In genomic region chr6:137723273-137724017, GRCh38 we compare ENCODE assay signal across 26 cellular contexts.
A peak's percentile ranks its signal among the peaks of the same experiment; 100 is the strongest.
DNase-seq lines count a peak whose midpoint lies in the region; ATAC-seq, FAIRE-seq and TF ChIP-seq lines count a peak whose summit lies in the region.
"Had no signal": no experiment of that assay in that cellular context is flagged by ENCODE, and none has a peak within 500 bp of the region (broad histone marks: within the 10 kb centered on the region; RNA-seq: fewer than 3 reads in every experiment).

No MANE protein-coding gene starts in this region.

- peak overlapping the region; percentile 46 for H3K27ac Mint-ChIP-seq in activated naive CD8-positive, alpha-beta T cell treated with anti-CD3 and anti-CD28 coated beads, Interleukin-2, amount 50 U/mL, for 24 hours
- no peak overlapping the region for H3K27ac Mint-ChIP-seq in activated naive CD8-positive, alpha-beta T cell treated with anti-CD3 and anti-CD28 coated beads for 36 hours
- H3K27ac Mint-ChIP-seq in T-helper 17 cell: peak overlapping the region; percentile 77
- H3K27ac Mint-ChIP-seq: activated naive CD4-positive, alpha-beta T cell treated with anti-CD3 and anti-CD28 coated beads, Interleukin-2, amount 50 U/mL, for 72 hours; B cell had no signal

- no peak for TF ChIP-seq POLR2A in GM12892 (IDR thresholded peaks at IDR 0.05; ENCODE audit: low read depth, low read length)

- peak overlapping the region in 1 of 2 donors; percentile 81 for H3K9ac ChIP-seq in liver (ENCODE audit: low read depth in 1 of 2, low read length in 2 of 2)
- H3K9ac ChIP-seq: KMS-11 had no signal

- WGBS in liver: 34% methylated on average over 4 of the region's 4 CpGs

- no peak for FAIRE-seq in GM12892 (lab: Jason Lieb, UNC)
- FAIRE-seq: A549 had no signal

- no peak overlapping the region for H3K4me3 ChIP-seq in liver (ENCODE audit: low read depth in 1 of 3, low read length in 3 of 3)
- H3K4me3 ChIP-seq: A549, ovary, suprapubic skin had no signal

- no peaks in the 10 kb centered on the region for H3K9me3 ChIP-seq in T-helper 17 cell (ENCODE audit: control insufficient read depth, low read length, poor library complexity, severe bottlenecking)
- H3K9me3 ChIP-seq in liver (ENCODE audit: control insufficient read depth in 4 of 4, low read length in 3 of 4): no peaks in the 10 kb centered on the region
- H3K9me3 ChIP-seq: A549, ovary, suprapubic skin had no signal

- TF ChIP-seq RAD21 in liver (IDR thresholded peaks at IDR 0.05): peak in 1 of 2 donors; percentile 40

- H3K36me3 ChIP-seq in liver (ENCODE audit: control insufficient read depth in 4 of 4, insufficient read depth in 3 of 4, low read depth in 1 of 4, low read length in 3 of 4): no peaks in the 10 kb centered on the region
- H3K36me3 ChIP-seq: ovary, suprapubic skin, WERI-Rb-1 had no signal

- ATAC-seq in activated naive CD8-positive, alpha-beta T cell treated with anti-CD3 and anti-CD28 coated beads, Interleukin-2, amount 50 U/mL, for 24 hours: no peak
- no peak for ATAC-seq in T-helper 17 cell
- ATAC-seq in GM21528 (IDR thresholded peaks at IDR 0.05; ENCODE audit: low FRiP score, unreplicated experiment): no peak
- no peak for ATAC-seq in HG02981 (IDR thresholded peaks at IDR 0.05; ENCODE audit: unreplicated experiment)

- H3K36me3 Mint-ChIP-seq in activated naive CD8-positive, alpha-beta T cell treated with anti-CD3 and anti-CD28 coated beads, Interleukin-2, amount 50 U/mL, for 24 hours (ENCODE audit: low read depth): no peaks in the 10 kb centered on the region
- no peaks in the 10 kb centered on the region for H3K36me3 Mint-ChIP-seq in activated naive CD8-positive, alpha-beta T cell treated with anti-CD3 and anti-CD28 coated beads for 36 hours
- peaks cover 2% of the 10 kb centered on the region for H3K36me3 Mint-ChIP-seq in T-helper 17 cell (ENCODE audit: low read depth)
- H3K36me3 Mint-ChIP-seq: activated naive CD4-positive, alpha-beta T cell treated with anti-CD3 and anti-CD28 coated beads, Interleukin-2, amount 50 U/mL, for 72 hours; stimulated activated effector memory CD8-positive, alpha-beta T cell treated with anti-CD3 and anti-CD28 coated beads, Interleukin-12 subunit alpha, Interleukin-12 subunit beta, amount 100 ng/mL, for 72 hours had no signal

- no peaks in the 10 kb centered on the region for H3K27me3 ChIP-seq in liver (ENCODE audit: control insufficient read depth in 4 of 4, insufficient read depth in 4 of 4, low read length in 3 of 4)
- H3K27me3 ChIP-seq: ovary, suprapubic skin had no signal

- H3K4me1 Mint-ChIP-seq in activated naive CD8-positive, alpha-beta T cell treated with anti-CD3 and anti-CD28 coated beads, Interleukin-2, amount 50 U/mL, for 24 hours: peaks cover 20% of the 10 kb centered on the region
- peaks cover 9% of the 10 kb centered on the region for H3K4me1 Mint-ChIP-seq in activated naive CD8-positive, alpha-beta T cell treated with anti-CD3 and anti-CD28 coated beads for 36 hours
- H3K4me1 Mint-ChIP-seq in T-helper 17 cell: peaks cover 5% of the 10 kb centered on the region
- H3K4me1 Mint-ChIP-seq: B cell had no signal

- no peak for TF ChIP-seq CTCF in liver (IDR thresholded peaks at IDR 0.05; ENCODE audit: low read depth, low read length, missing input control)

- H3K4me1 ChIP-seq in liver (ENCODE audit: control insufficient read depth in 4 of 4, insufficient read depth in 4 of 4, low read length in 3 of 4): peaks cover 0 to 14% (median 10%) of the 10 kb centered on the region in 4 donors

- H3K27ac ChIP-seq in liver (ENCODE audit: low read depth in 1 of 2, low read length in 2 of 2): peak overlapping the region; percentile 81 to 89
- H3K27ac ChIP-seq: KMS-11, suprapubic skin, WERI-Rb-1 had no signal

- DNase-seq in activated naive CD8-positive, alpha-beta T cell treated with anti-CD3 and anti-CD28 coated beads, Interleukin-2, amount 50 U/mL, for 24 hours: no peak
- DNase-seq in activated naive CD8-positive, alpha-beta T cell treated with anti-CD3 and anti-CD28 coated beads for 36 hours: no peak
- DNase-seq in T-helper 17 cell: no peak
- no peak for DNase-seq in GM12892 (ENCODE audit: insufficient read length)
- no peak for DNase-seq in GOT3 (lab: John Stamatoyannopoulos, UW)
- DNase-seq: central memory CD4-positive, alpha-beta T cell; COR-L47; head of caudate nucleus; mesendoderm; NCI-H1436 treated with DMSO at 0.1 percent for 48 hours; NCI-H524 treated with DMSO at 0.1 percent for 48 hours; ovary; retina; stimulated activated CD4-positive, alpha-beta T cell treated with anti-CD3 and anti-CD28 coated beads, Interleukin-2, amount 100 ng/mL, for 48 hours; WERI-Rb-1 had no signal

- H3K27me3 Mint-ChIP-seq in activated naive CD8-positive, alpha-beta T cell treated with anti-CD3 and anti-CD28 coated beads, Interleukin-2, amount 50 U/mL, for 24 hours: no peaks in the 10 kb centered on the region
- no peaks in the 10 kb centered on the region for H3K27me3 Mint-ChIP-seq in activated naive CD8-positive, alpha-beta T cell treated with anti-CD3 and anti-CD28 coated beads for 36 hours
- H3K27me3 Mint-ChIP-seq in T-helper 17 cell: peaks cover 7% of the 10 kb centered on the region

- peaks cover 2% of the 10 kb centered on the region for H3K9me3 Mint-ChIP-seq in activated naive CD8-positive, alpha-beta T cell treated with anti-CD3 and anti-CD28 coated beads, Interleukin-2, amount 50 U/mL, for 24 hours
- H3K9me3 Mint-ChIP-seq in activated naive CD8-positive, alpha-beta T cell treated with anti-CD3 and anti-CD28 coated beads for 36 hours: no peaks in the 10 kb centered on the region
- H3K9me3 Mint-ChIP-seq: activated T-helper 2 cell treated with anti-CD3 and anti-CD28 coated beads, Interferon-gamma antibody, Interleukin-2, Interleukin-4, amounts not matched to agents 10 μg/mL and 5 μg/mL and 100 μg/mL, durations not matched to agents 14 hours and 24 hours and 36 hours; nephron; stimulated activated effector memory CD8-positive, alpha-beta T cell treated with anti-CD3 and anti-CD28 coated beads, Interleukin-12 subunit alpha, Interleukin-12 subunit beta, amount 100 ng/mL, for 72 hours had no signal

- no peak overlapping the region for H3K4me3 Mint-ChIP-seq in activated naive CD8-positive, alpha-beta T cell treated with anti-CD3 and anti-CD28 coated beads, Interleukin-2, amount 50 U/mL, for 24 hours
- H3K4me3 Mint-ChIP-seq in activated naive CD8-positive, alpha-beta T cell treated with anti-CD3 and anti-CD28 coated beads for 36 hours: no peak overlapping the region
- H3K4me3 Mint-ChIP-seq in T-helper 17 cell: no peak overlapping the region
- H3K4me3 Mint-ChIP-seq: B cell; nephron; stimulated activated effector memory CD8-positive, alpha-beta T cell treated with anti-CD3 and anti-CD28 coated beads, Interleukin-12 subunit alpha, Interleukin-12 subunit beta, amount 100 ng/mL, for 72 hours had no signal

TF ChIP-seq in liver, 16 proteins besides CTCF, POLR2A, EP300 and RAD21 (continues in another document):
- TF ChIP-seq ZBTB33 (IDR thresholded peaks at IDR 0.05) (peak; percentile 60), FOXA1 (IDR thresholded peaks at IDR 0.05) (peak; percentile 59), RXRA (IDR thresholded peaks at IDR 0.05) (peak; percentile 91 to 93), REST (IDR thresholded peaks at IDR 0.05) (no peak), FOXA2 (IDR thresholded peaks at IDR 0.05) (peak; percentile 63), YY1 (IDR thresholded peaks at IDR 0.05) (peak; percentile 26), TAF1 (conservative IDR thresholded peaks at IDR 0.05) (no peak), HNF4G (IDR thresholded peaks at IDR 0.05) (peak; percentile 92), GABPA (IDR thresholded peaks at IDR 0.05 in 1 of 2, conservative IDR thresholded peaks at IDR 0.05 in 1 of 2) (no peak), JUND (IDR thresholded peaks at IDR 0.05) (peak; percentile 26 to 82), EGR1 (IDR thresholded peaks at IDR 0.05; ENCODE audit: low read depth in 2 of 2) (peak in 1 of 2 donors; percentile 30), NR2F2 (IDR thresholded peaks at IDR 0.05) (no peak)
